In the genomic region with DNA sequence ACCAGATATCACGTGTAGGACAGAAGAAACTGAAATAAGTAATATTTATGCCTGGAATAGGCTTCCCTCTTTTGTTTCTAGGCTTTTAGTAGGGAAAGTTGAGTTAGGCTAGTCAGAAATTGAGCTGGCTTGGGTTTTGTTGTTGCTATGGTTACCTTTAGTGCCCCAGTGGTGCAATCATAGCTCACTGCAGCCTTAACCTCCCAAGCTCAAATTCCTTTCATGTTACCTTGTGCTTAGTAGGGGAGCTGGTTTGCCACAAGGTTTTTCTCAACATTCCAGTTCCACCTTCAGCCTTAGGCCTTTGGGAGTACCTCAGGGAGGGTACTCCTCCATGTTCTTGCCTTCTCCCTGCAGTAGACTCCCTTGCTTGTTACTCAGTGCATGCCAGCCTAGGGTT, we compare ENCODE assay signal across 31 cellular contexts.
DNase-seq lines count a peak whose midpoint lies in the region; ATAC-seq, FAIRE-seq and TF ChIP-seq lines count a peak whose summit lies in the region.
"Had no signal": no experiment of that assay in that cellular context is flagged by ENCODE, and none has a peak within 500 bp of the region (broad histone marks: within the 10 kb centered on the region; RNA-seq: fewer than 3 reads in every experiment).

No MANE protein-coding gene starts in this region.

- no peaks in the 10 kb centered on the region for H3K27me3 ChIP-seq in H9 (ENCODE audit: insufficient read depth, low read length)
- no peaks in the 10 kb centered on the region for H3K27me3 ChIP-seq in mesendoderm (ENCODE audit: insufficient read depth, low read length, poor library complexity)
- no peaks in the 10 kb centered on the region for H3K27me3 ChIP-seq in thyroid gland
- H3K27me3 ChIP-seq: hepatocyte, testis had no signal

- H3K27ac ChIP-seq in H9 (ENCODE audit: insufficient read length, low read depth, low read length) = no peak overlapping the region
- no peak overlapping the region for H3K27ac ChIP-seq in mesendoderm (ENCODE audit: low read depth, low read length)
- H3K27ac ChIP-seq in thyroid gland = no peak overlapping the region
- H3K27ac ChIP-seq: C4-2B, hepatocyte, psoas muscle, testis had no signal

- H3K27ac Mint-ChIP-seq in H9 = peak overlapping the region in 1 of 3 experiments; percentile 49; a peak in 1 of 7 replicates
- H3K27ac Mint-ChIP-seq: activated CD4-positive, alpha-beta memory T cell treated with anti-CD3 and anti-CD28 coated beads, Interleukin-2, amount 10 ng/mL, durations not matched to agents 7 days and 5 days; activated naive CD8-positive, alpha-beta T cell treated with anti-CD3 and anti-CD28 coated beads, Interleukin-2, amount 50 U/mL, for 24 hours; brain; GM23338 had no signal

- no peak overlapping the region for H2BK20ac ChIP-seq in H9 (ENCODE audit: low read depth, low read length, poor library complexity, severe bottlenecking)

- no peak overlapping the region for H3K14ac ChIP-seq in H9 (ENCODE audit: insufficient read depth, low read length)

- no peak overlapping the region for H4K91ac ChIP-seq in H9 (ENCODE audit: insufficient read length, low read depth, low read length)

- intact Hi-C loops in thyroid gland (cut with DNase I) = loop anchor here (5.0 kb wide), 1 partner anchor 50 kb away; no protein-coding TSS in a partner anchor

- no peak for DNase-seq in H9
- peak; percentile 14 for DNase-seq in RCC 7860 (ENCODE audit: low spot score)
- peak; percentile 77 for DNase-seq in epithelial cell of esophagus (ENCODE audit: low read depth)
- peak; percentile 50 for DNase-seq in mesendoderm
- no peak for DNase-seq in Kasumi-1 (lab: John Stamatoyannopoulos, UW)
- no peak for DNase-seq in thyroid gland
- DNase-seq: activated CD4-positive, alpha-beta memory T cell treated with anti-CD3 and anti-CD28 coated beads, Interleukin-2, amount 10 ng/mL, durations not matched to agents 7 days and 5 days; activated CD4-positive, CD25-positive, alpha-beta regulatory T cell treated with anti-CD3 and anti-CD28 coated beads, Interleukin-2, amount 50 U/mL, for 72 hours; activated naive CD8-positive, alpha-beta T cell treated with anti-CD3 and anti-CD28 coated beads, Interleukin-2, amount 50 U/mL, for 24 hours; Calu3; effector CD8-positive, alpha-beta T cell; left ventricle myocardium superior; naive thymus-derived CD8-positive, alpha-beta T cell; NCI-H1048; NCI-H1694; nucleus accumbens; psoas muscle; SK-N-SH; stimulated activated naive CD8-positive, alpha-beta T cell treated with anti-CD3 and anti-CD28 coated beads, Interleukin-15, Interleukin-2, amounts not matched to agents 100 U/mL and 50 U/mL, for 24 hours; testis had no signal

- no peaks in the 10 kb centered on the region for H3K27me3 Mint-ChIP-seq in H9 (ENCODE audit: low read depth)
- H3K27me3 Mint-ChIP-seq: activated CD4-positive, alpha-beta memory T cell treated with anti-CD3 and anti-CD28 coated beads, Interleukin-2, amount 10 ng/mL, durations not matched to agents 7 days and 5 days; activated naive CD8-positive, alpha-beta T cell treated with anti-CD3 and anti-CD28 coated beads, Interleukin-2, amount 50 U/mL, for 24 hours; brain; naive thymus-derived CD8-positive, alpha-beta T cell had no signal

- FAIRE-seq in RCC 7860 (lab: Jason Lieb, UNC) = no peak
- FAIRE-seq: colon, frontal cortex, GM12891, TTC549 had no signal

- H3K4me2 ChIP-seq in H9 (ENCODE audit: insufficient read depth, insufficient read length, low read length) (no peak overlapping the region), mesendoderm (ENCODE audit: low read length) (no peak overlapping the region)
- H3K4me2 ChIP-seq: GM23338, hepatocyte, SK-N-SH had no signal

- H3K56ac ChIP-seq in H9 (ENCODE audit: insufficient read length, low read depth, low read length) = no peak overlapping the region
- no peak overlapping the region for H3K56ac ChIP-seq in mesendoderm (ENCODE audit: low read length)

- H4K8ac ChIP-seq in H9 (replicated peaks; ENCODE audit: insufficient read length, low read depth, low read length) = no peak overlapping the region
- H4K8ac ChIP-seq in mesendoderm (ENCODE audit: low read depth, low read length) = no peak overlapping the region

- no peak overlapping the region for H3K9ac ChIP-seq in H9 (ENCODE audit: extremely low read depth, insufficient read length, low read length)
- H3K9ac ChIP-seq in mesendoderm (ENCODE audit: low read length) = no peak overlapping the region
- H3K9ac ChIP-seq: SK-N-SH had no signal

- no peak overlapping the region for H2BK12ac ChIP-seq in H9 (ENCODE audit: insufficient read length, low read depth, low read length)

- H3K36me3 ChIP-seq in mesendoderm (ENCODE audit: control insufficient read depth, insufficient read depth, low read length) (no peaks in the 10 kb centered on the region), thyroid gland (peaks cover 22 to 36% of the 10 kb centered on the region in 2 donors)

- no peak overlapping the region for H4K5ac ChIP-seq in H9 (ENCODE audit: insufficient read length, low read depth, low read length)
- no peak overlapping the region for H4K5ac ChIP-seq in mesendoderm (ENCODE audit: low read length)

- H3K9me3 ChIP-seq in H9 (ENCODE audit: control insufficient read depth, low read depth, low read length) = no peaks in the 10 kb centered on the region
- H3K9me3 ChIP-seq in thyroid gland = no peaks in the 10 kb centered on the region
- H3K9me3 ChIP-seq: psoas muscle, SK-N-SH, testis had no signal

- peaks cover 13 to 15% of the 10 kb centered on the region in 2 experiments; a peak in 4 of 5 replicates for H3K9me3 Mint-ChIP-seq in H9

- no peak overlapping the region for H3T11ph ChIP-seq in H9 (ENCODE audit: low read length)

- no peak overlapping the region for H2AFZ ChIP-seq in H9 (ENCODE audit: low read length)
- H2AFZ ChIP-seq: GM23338, hepatocyte had no signal

- H3K23me2 ChIP-seq in H9 (ENCODE audit: insufficient read length, low read depth, low read length, poor library complexity, severe bottlenecking) = no peaks in the 10 kb centered on the region

- H3K4me3 Mint-ChIP-seq in H9 = no peak overlapping the region
- H3K4me3 Mint-ChIP-seq: activated CD4-positive, alpha-beta memory T cell treated with anti-CD3 and anti-CD28 coated beads, Interleukin-2, amount 10 ng/mL, durations not matched to agents 7 days and 5 days; activated naive CD8-positive, alpha-beta T cell treated with anti-CD3 and anti-CD28 coated beads, Interleukin-2, amount 50 U/mL, for 24 hours; brain; GM23338; naive thymus-derived CD8-positive, alpha-beta T cell; T-helper 1 cell treated with Interleukin-12 subunit alpha and Interleukin-12 subunit beta and Interleukin-4 antibody, amounts not matched to agents 30 μg/mL and 1 μg/mL, for 36 hours had no signal

- WGBS in H9 (ENCODE audit: extremely low coverage, insufficient read length, low lambda C conversion rate) = no CpG with 5 or more reads among the region's 1 CpG
- no CpG with 5 or more reads among the region's 1 CpG for WGBS in mesendoderm (ENCODE audit: extremely low coverage, insufficient coverage, low lambda C conversion rate)
- 91 to 98% methylated on average over 1 of the region's 1 CpG for WGBS in thyroid gland, 2 donors

- TF ChIP-seq POLR2A in thyroid gland (IDR thresholded peaks at IDR 0.05) = no peak

- H3K79me2 ChIP-seq in H9 (ENCODE audit: insufficient read depth, low read length) = no peaks in the 10 kb centered on the region
- no peaks in the 10 kb centered on the region for H3K79me2 ChIP-seq in mesendoderm (ENCODE audit: control insufficient read depth, insufficient read depth, low read length)
- H3K79me2 ChIP-seq: hepatocyte had no signal

- H3K4me3 ChIP-seq in epithelial cell of esophagus (ENCODE audit: low read length) (no peak overlapping the region), mesendoderm (ENCODE audit: low read length) (no peak overlapping the region), thyroid gland (replicated peaks in 1 of 3) (no peak overlapping the region)
- H3K4me3 ChIP-seq: GM23338, hepatocyte, psoas muscle, testis had no signal

- H4K20me1 ChIP-seq in H9 (ENCODE audit: control insufficient read depth, insufficient read depth, insufficient read length) = no peaks in the 10 kb centered on the region

- H2BK5ac ChIP-seq in H9 (ENCODE audit: insufficient read length, low read length) (no peak overlapping the region), mesendoderm (ENCODE audit: low read length) (no peak overlapping the region)

- H2BK15ac ChIP-seq in H9 (ENCODE audit: low read depth, low read length) (no peak overlapping the region), mesendoderm (replicated peaks; ENCODE audit: low read depth) (no peak overlapping the region)

- 0 out of 4 replicates have a peak, but pooled peaks cover 0 to 4% of the 10 kb centered on the region in 2 experiments for H3K4me1 Mint-ChIP-seq in H9

- H2BK120ac ChIP-seq in H9 (ENCODE audit: low read depth, low read length, poor library complexity, severe bottlenecking) (no peak overlapping the region), mesendoderm (ENCODE audit: low read depth, low read length) (no peak overlapping the region)

- no peaks in the 10 kb centered on the region for H3K79me1 ChIP-seq in H9 (ENCODE audit: insufficient read depth, low read depth, low read length, poor library complexity, severe bottlenecking)
- H3K79me1 ChIP-seq in mesendoderm (ENCODE audit: low read length) = no peaks in the 10 kb centered on the region

- H3K4ac ChIP-seq in H9 (ENCODE audit: low read depth, low read length) (no peak overlapping the region), mesendoderm (ENCODE audit: low read depth, low read length) (no peak overlapping the region)

- H2AK5ac ChIP-seq in H9 (ENCODE audit: insufficient read length, low read length) (no peak overlapping the region), mesendoderm (ENCODE audit: low read length) (no peak overlapping the region)

- H3K4me1 ChIP-seq in H9 (ENCODE audit: insufficient read depth, low read length) (no peaks in the 10 kb centered on the region), mesendoderm (ENCODE audit: control insufficient read depth, low read depth, low read length) (no peaks in the 10 kb centered on the region), thyroid gland (peaks cover 0 to 9% of the 10 kb centered on the region in 2 donors)
- H3K4me1 ChIP-seq: psoas muscle, testis had no signal

- TF ChIP-seq CTCF in H9 (conservative IDR thresholded peaks at IDR 0.05) (no peak), epithelial cell of esophagus (IDR thresholded peaks at IDR 0.05; ENCODE audit: insufficient read depth, low read depth, low read length, missing control alignments) (no peak), thyroid gland (IDR thresholded peaks at IDR 0.05) (no peak)

- H3K23ac ChIP-seq in H9 (ENCODE audit: insufficient read length, low read depth, low read length) (no peak overlapping the region), mesendoderm (ENCODE audit: low read length) (no peak overlapping the region)

- H3K18ac ChIP-seq in H9 (ENCODE audit: insufficient read length, low read depth, low read length) = peak overlapping the region; percentile 7
- H3K18ac ChIP-seq in mesendoderm (ENCODE audit: low read length) = no peak overlapping the region

- peaks cover 52 to 74% (median 61%) of the 10 kb centered on the region in 3 experiments for H3K36me3 Mint-ChIP-seq in H9 (ENCODE audit: insufficient read depth in 1 of 3, low read depth in 3 of 3)

- no peak for ATAC-seq in HG02759 (IDR thresholded peaks at IDR 0.05; ENCODE audit: unreplicated experiment)
- no peak for ATAC-seq in HG03442 (IDR thresholded peaks at IDR 0.05; ENCODE audit: unreplicated experiment)
- ATAC-seq: activated naive CD8-positive, alpha-beta T cell treated with anti-CD3 and anti-CD28 coated beads, Interleukin-2, amount 50 U/mL, for 24 hours; GM23338; left ventricle myocardium superior; naive thymus-derived CD8-positive, alpha-beta T cell; psoas muscle; stimulated activated naive CD8-positive, alpha-beta T cell treated with anti-CD3 and anti-CD28 coated beads, Interleukin-15, Interleukin-2, amounts not matched to agents 100 U/mL and 50 U/mL, for 24 hours had no signal

Comparison
In these comparisons a context has a peak if more than half of its experiments do, and no peak if none do; other contexts are left out.
1. DNase-seq: peak in RCC 7860 (single experiment), epithelial cell of esophagus (single experiment) and mesendoderm (single experiment); none in H9 (single experiment), Kasumi-1 (0 of 2) and thyroid gland (0 of 2).